28 cellular contexts compared by ENCODE assay signal in the genomic region with DNA sequence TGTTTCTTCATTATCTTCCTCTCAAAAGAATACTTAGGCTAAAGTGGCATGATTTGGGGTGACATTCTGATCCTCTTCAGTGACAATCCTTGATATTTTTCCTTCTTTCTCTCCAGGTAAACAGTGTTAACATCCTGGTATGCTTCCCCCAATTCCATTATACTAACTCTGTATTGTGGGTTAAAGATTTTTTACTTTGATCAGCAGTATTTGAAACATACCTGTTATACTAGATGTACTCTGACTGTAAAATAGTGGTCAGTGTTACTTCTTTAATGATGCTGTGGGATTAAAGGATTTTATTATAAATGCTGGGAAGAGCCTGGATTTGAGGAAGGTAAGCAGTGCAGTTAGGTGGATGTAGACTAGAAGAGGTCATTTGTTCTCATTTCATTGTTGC.
"Had no signal": no experiment of that assay in that cellular context is flagged by ENCODE, and none has a peak within 500 bp of the region (broad histone marks: within the 10 kb centered on the region; RNA-seq: fewer than 3 reads in every experiment).

No MANE protein-coding gene starts in this region.

- H3K4me3 ChIP-seq: neural progenitor cell, ovary, psoas muscle, skin epidermis, smooth muscle cell, spleen, stomach, thoracic aorta, thyroid gland, tibial nerve, upper lobe of left lung, vagina had no signal

- H3K27ac ChIP-seq: neural progenitor cell, ovary, parathyroid adenoma, psoas muscle, skin epidermis, spleen, stomach, thoracic aorta, thyroid gland, tibial nerve, upper lobe of left lung, vagina had no signal

- H3K27ac Mint-ChIP-seq: natural killer cell; nephron; progenitor cell of endocrine pancreas; stimulated activated effector memory CD8-positive, alpha-beta T cell treated with anti-CD3 and anti-CD28 coated beads, Interleukin-12 subunit alpha, Interleukin-12 subunit beta, amount 100 ng/mL, for 72 hours; stimulated activated naive B cell treated with anti-CD40 and anti-IgM and Interleukin-4, amounts not matched to agents 10 μg/mL and 1 μg/mL and 100 μg/mL, for 72 hours; stimulated activated naive CD8-positive, alpha-beta T cell treated with anti-CD3 and anti-CD28 coated beads, Interleukin-15, Interleukin-2, amounts not matched to agents 100 ng/mL and 50 ng/mL, for 24 hours had no signal

- H3K4me3 Mint-ChIP-seq: natural killer cell; nephron; neural progenitor cell; stimulated activated effector memory CD8-positive, alpha-beta T cell treated with anti-CD3 and anti-CD28 coated beads, Interleukin-12 subunit alpha, Interleukin-12 subunit beta, amount 100 ng/mL, for 72 hours; stimulated activated naive B cell treated with anti-CD40 and anti-IgM and Interleukin-4, amounts not matched to agents 10 μg/mL and 1 μg/mL and 100 μg/mL, for 72 hours; stimulated activated naive CD8-positive, alpha-beta T cell treated with anti-CD3 and anti-CD28 coated beads, Interleukin-15, Interleukin-2, amounts not matched to agents 100 ng/mL and 50 ng/mL, for 24 hours had no signal

- H3K4me1 ChIP-seq: neural progenitor cell, parathyroid adenoma, psoas muscle, spleen, stomach, thyroid gland, tibial nerve, upper lobe of left lung, vagina had no signal

- H3K4me1 Mint-ChIP-seq: nephron; neural progenitor cell; stimulated activated effector memory CD8-positive, alpha-beta T cell treated with anti-CD3 and anti-CD28 coated beads, Interleukin-12 subunit alpha, Interleukin-12 subunit beta, amount 100 ng/mL, for 72 hours; stimulated activated naive B cell treated with anti-CD40 and anti-IgM and Interleukin-4, amounts not matched to agents 10 μg/mL and 1 μg/mL and 100 μg/mL, for 72 hours had no signal

- H3K79me2 ChIP-seq: parathyroid adenoma had no signal

- H3K27me3 ChIP-seq: neural progenitor cell, ovary, spleen, stomach, thyroid gland, tibial nerve, upper lobe of left lung, vagina had no signal

- H3K9ac ChIP-seq: neural progenitor cell, parathyroid adenoma had no signal

- H2AFZ ChIP-seq: neural progenitor cell, parathyroid adenoma had no signal

- H3K9me3 Mint-ChIP-seq: natural killer cell; neural progenitor cell; stimulated activated effector memory CD8-positive, alpha-beta T cell treated with anti-CD3 and anti-CD28 coated beads, Interleukin-12 subunit alpha, Interleukin-12 subunit beta, amount 100 ng/mL, for 72 hours; stimulated activated naive B cell treated with anti-CD40 and anti-IgM and Interleukin-4, amounts not matched to agents 10 μg/mL and 1 μg/mL and 100 μg/mL, for 72 hours had no signal

- H3K9me3 ChIP-seq: ovary, psoas muscle, stomach, thoracic aorta, thyroid gland, tibial nerve, upper lobe of left lung, vagina had no signal

- FAIRE-seq: urothelium cell line had no signal

- H3K36me3 ChIP-seq: neural progenitor cell, ovary, thoracic aorta, vagina had no signal

- H3K36me3 Mint-ChIP-seq: natural killer cell had no signal

- ATAC-seq: natural killer cell; psoas muscle; right cardiac atrium; sciatic nerve; stimulated activated effector memory CD8-positive, alpha-beta T cell treated with anti-CD3 and anti-CD28 coated beads, Interleukin-12 subunit alpha, Interleukin-12 subunit beta, amount 100 ng/mL, for 72 hours; stimulated activated naive B cell treated with anti-CD40 and anti-IgM and Interleukin-4, amounts not matched to agents 10 μg/mL and 1 μg/mL and 100 μg/mL, for 72 hours had no signal

- DNase-seq: natural killer cell; occipital lobe; ovary; posterior cingulate gyrus; psoas muscle; right cardiac atrium; spleen; stimulated activated CD4-positive, alpha-beta T cell treated with anti-CD3 and anti-CD28 coated beads, Interleukin-12 subunit alpha, Interleukin-12 subunit beta, amount 100 ng/mL, for 4 hours; stimulated activated CD4-positive, alpha-beta T cell treated with anti-CD3 and anti-CD28 coated beads, Interleukin-1b, Interleukin-23, amount 100 ng/mL, for 48 hours; stimulated activated CD4-positive, alpha-beta T cell treated with anti-CD3 and anti-CD28 coated beads, Interleukin-4, amount 100 ng/mL, for 24 hours; stimulated activated naive B cell treated with anti-CD40 and anti-IgM and Interleukin-4, amounts not matched to agents 10 μg/mL and 1 μg/mL and 100 μg/mL, for 72 hours; stimulated activated naive CD4-positive, alpha-beta T cell treated with Interleukin-2 at 50 U/mL for 16 hours; stomach; thyroid gland; upper lobe of left lung had no signal

- H3K4me2 ChIP-seq: neural progenitor cell, smooth muscle cell had no signal

- H3K27me3 Mint-ChIP-seq: progenitor cell of endocrine pancreas; stimulated activated naive B cell treated with anti-CD40 and anti-IgM and Interleukin-4, amounts not matched to agents 10 μg/mL and 1 μg/mL and 100 μg/mL, for 72 hours; stimulated activated naive CD8-positive, alpha-beta T cell treated with anti-CD3 and anti-CD28 coated beads, Interleukin-15, Interleukin-2, amounts not matched to agents 100 ng/mL and 50 ng/mL, for 24 hours had no signal
